In the genomic region with DNA sequence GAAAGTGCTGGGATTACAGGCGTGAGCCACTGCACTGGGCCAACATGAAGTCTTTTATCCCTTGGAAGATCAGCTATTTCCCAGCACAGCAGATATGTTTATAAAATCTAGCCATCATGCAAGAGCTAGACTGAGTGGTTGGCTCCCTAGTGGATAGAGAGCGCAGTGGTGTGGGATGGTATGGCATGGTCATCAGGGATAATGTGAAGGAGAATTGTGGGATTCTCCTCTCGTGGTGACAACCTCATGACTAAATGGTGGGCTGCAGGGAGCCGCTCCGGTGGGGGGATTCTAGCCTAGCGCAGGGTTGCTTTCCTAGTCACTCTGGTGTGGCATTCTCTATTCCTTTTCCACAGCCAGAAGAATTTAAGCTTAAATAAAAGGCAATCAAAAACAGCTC, we compare ENCODE assay signal across 31 cellular contexts.
"Had no signal": no experiment of that assay in that cellular context is flagged by ENCODE, and none has a peak within 500 bp of the region (broad histone marks: within the 10 kb centered on the region; RNA-seq: fewer than 3 reads in every experiment).

No MANE protein-coding gene starts in this region.

- H3K27ac Mint-ChIP-seq: natural killer cell treated with Interleukin-12 subunit alpha and Interleukin-12 subunit beta and Interleukin-15 and Interleukin-18, amount 100 ng/mL, for 72 hours; nephron progenitor cell; progenitor cell of endocrine pancreas; stimulated activated memory B cell treated with anti-CD40 and anti-IgM and Interleukin-4, amounts not matched to agents 10 μg/mL and 1 μg/mL and 100 μg/mL, for 72 hours; stimulated activated naive CD8-positive, alpha-beta T cell treated with anti-CD3 and anti-CD28 coated beads, Interleukin-15, Interleukin-2, amounts not matched to agents 100 ng/mL and 50 ng/mL, for 24 hours had no signal

- H3K36me3 ChIP-seq: neutrophil, ovary had no signal

- H3K9me3 ChIP-seq: neutrophil, ovary, psoas muscle, right lobe of liver, spleen, stomach, thoracic aorta, thyroid gland, tibial nerve, upper lobe of left lung, vagina had no signal

- DNase-seq: naive thymus-derived CD8-positive, alpha-beta T cell; nephron progenitor cell; nucleus accumbens; ovary; posterior cingulate gyrus; psoas muscle; right cardiac atrium; right lobe of liver; spleen; stimulated activated CD4-positive, alpha-beta T cell treated with anti-CD3 and anti-CD28 coated beads, Interleukin-12 subunit alpha, Interleukin-12 subunit beta, amount 100 ng/mL, for 4 hours; stimulated activated CD4-positive, alpha-beta T cell treated with anti-CD3 and anti-CD28 coated beads, Interleukin-1b, Interleukin-23, amount 100 ng/mL, for 48 hours; stimulated activated CD4-positive, alpha-beta T cell treated with anti-CD3 and anti-CD28 coated beads, Interleukin-4, amount 100 ng/mL, for 1 hour; stimulated activated CD4-positive, alpha-beta T cell treated with anti-CD3 and anti-CD28 coated beads, Interleukin-4, amount 100 ng/mL, for 4 hours; stimulated activated CD8-positive, alpha-beta memory T cell treated with anti-CD3 and anti-CD28 coated beads, Interleukin-4, amount 100 ng/mL, for 48 hours; stimulated activated naive CD4-positive, alpha-beta T cell; stomach; thyroid gland; trophoblast cell; upper lobe of left lung had no signal

- H3K4me3 Mint-ChIP-seq: naive thymus-derived CD8-positive, alpha-beta T cell; natural killer cell treated with Interleukin-12 subunit alpha and Interleukin-12 subunit beta and Interleukin-15 and Interleukin-18, amount 100 ng/mL, for 72 hours; nephron progenitor cell; neural crest cell; stimulated activated memory B cell treated with anti-CD40 and anti-IgM and Interleukin-4, amounts not matched to agents 10 μg/mL and 1 μg/mL and 100 μg/mL, for 72 hours; stimulated activated naive CD8-positive, alpha-beta T cell treated with anti-CD3 and anti-CD28 coated beads, Interleukin-15, Interleukin-2, amounts not matched to agents 100 ng/mL and 50 ng/mL, for 24 hours had no signal

- ATAC-seq: naive thymus-derived CD8-positive, alpha-beta T cell; natural killer cell treated with Interleukin-12 subunit alpha and Interleukin-12 subunit beta and Interleukin-15 and Interleukin-18, amount 100 ng/mL, for 72 hours; psoas muscle; right cardiac atrium; right lobe of liver; stimulated activated memory B cell treated with anti-CD40 and anti-IgM and Interleukin-4, amounts not matched to agents 10 μg/mL and 1 μg/mL and 100 μg/mL, for 72 hours had no signal

- H3K27me3 Mint-ChIP-seq: naive thymus-derived CD8-positive, alpha-beta T cell; natural killer cell treated with Interleukin-12 subunit alpha and Interleukin-12 subunit beta and Interleukin-15 and Interleukin-18, amount 100 ng/mL, for 72 hours; progenitor cell of endocrine pancreas; stimulated activated memory B cell treated with anti-CD40 and anti-IgM and Interleukin-4, amounts not matched to agents 10 μg/mL and 1 μg/mL and 100 μg/mL, for 72 hours; stimulated activated naive CD8-positive, alpha-beta T cell treated with anti-CD3 and anti-CD28 coated beads, Interleukin-15, Interleukin-2, amounts not matched to agents 100 ng/mL and 50 ng/mL, for 24 hours had no signal

- H3K9ac ChIP-seq: parathyroid adenoma had no signal

- H3K4me1 ChIP-seq: right lobe of liver had no signal

- H3K4me3 ChIP-seq: ovary, psoas muscle, right lobe of liver, skin epidermis, smooth muscle cell, spleen, stomach, thoracic aorta, thyroid gland, tibial nerve, upper lobe of left lung, vagina had no signal

- H3K27ac ChIP-seq: neutrophil, ovary, parathyroid adenoma, psoas muscle, right lobe of liver, skin epidermis, stomach, thoracic aorta, thyroid gland, tibial nerve, upper lobe of left lung, vagina had no signal

- H3K9me3 Mint-ChIP-seq: naive thymus-derived CD8-positive, alpha-beta T cell; natural killer cell treated with Interleukin-12 subunit alpha and Interleukin-12 subunit beta and Interleukin-15 and Interleukin-18, amount 100 ng/mL, for 72 hours; nephron progenitor cell; neural crest cell; stimulated activated memory B cell treated with anti-CD40 and anti-IgM and Interleukin-4, amounts not matched to agents 10 μg/mL and 1 μg/mL and 100 μg/mL, for 72 hours; stimulated activated naive CD8-positive, alpha-beta T cell treated with anti-CD3 and anti-CD28 coated beads, Interleukin-15, Interleukin-2, amounts not matched to agents 100 ng/mL and 50 ng/mL, for 24 hours had no signal

- H3K4me2 ChIP-seq: smooth muscle cell had no signal

- H2AFZ ChIP-seq: parathyroid adenoma had no signal

- H3K27me3 ChIP-seq: ovary, right lobe of liver, spleen, stomach, thyroid gland, tibial nerve, upper lobe of left lung, vagina had no signal
